ENCODE assay signal across 9 cellular contexts in the genomic region with DNA sequence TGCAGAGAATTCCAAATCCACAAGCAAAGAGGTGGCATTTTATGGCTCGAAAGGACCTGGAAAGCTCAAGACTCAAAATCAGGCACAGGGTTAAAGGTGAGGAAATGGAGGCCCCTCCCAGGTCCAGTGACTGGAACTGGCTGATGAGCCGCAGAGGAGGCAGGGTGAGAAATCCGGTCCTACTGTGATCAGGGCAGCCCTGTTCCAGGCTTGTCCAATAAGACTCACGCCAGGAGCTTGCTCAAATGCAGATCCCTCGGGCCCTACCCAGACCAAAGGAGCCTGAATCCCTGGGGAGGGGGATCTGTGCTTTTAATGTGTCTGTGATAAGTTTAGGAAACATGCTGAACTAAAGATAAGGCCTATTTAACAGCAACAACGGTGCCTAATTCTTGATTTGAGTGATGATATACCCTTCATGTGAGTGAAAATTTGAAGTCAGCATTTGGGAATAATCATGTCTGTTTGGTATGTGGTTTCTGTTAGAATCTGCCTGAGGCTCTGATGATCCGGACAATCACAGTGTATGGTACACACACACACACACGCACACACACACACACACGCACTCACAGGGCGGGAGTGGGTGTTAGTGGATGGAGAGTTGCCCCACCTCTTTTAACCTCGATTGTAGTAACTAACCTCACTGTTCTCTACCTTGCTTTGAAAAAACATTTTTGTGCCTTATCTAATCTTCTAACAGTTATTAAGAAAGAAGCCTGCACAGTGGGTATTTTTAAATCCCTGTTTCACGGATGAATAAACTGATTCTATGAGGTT. TPM values are rescaled to one million over a fixed set of nuclear protein-coding genes. Genes with fewer than 3 reads are reported as not detected.
DNase-seq lines count a peak whose midpoint lies in the region; ATAC-seq, FAIRE-seq and TF ChIP-seq lines count a peak whose summit lies in the region.
"Had no signal": no experiment of that assay in that cellular context is flagged by ENCODE, and none has a peak within 500 bp of the region (broad histone marks: within the 10 kb centered on the region; RNA-seq: fewer than 3 reads in every experiment).

No MANE protein-coding gene starts in this region.

- CTCF ChIA-PET in CD4-positive, alpha-beta T cell (lab: Charles Lee) = no interaction called here

- H3K9me3 Mint-ChIP-seq in nephron = no peaks in the 10 kb centered on the region
- H3K9me3 Mint-ChIP-seq in CD4-positive, alpha-beta T cell = no peaks in the 10 kb centered on the region

- H3K27ac ChIP-seq in CD4-positive, alpha-beta T cell (ENCODE audit: low read depth, low read length) = no peak overlapping the region

- TF ChIP-seq CTCF in AG09309 (IDR thresholded peaks at IDR 0.05; ENCODE audit: control insufficient read depth, insufficient read depth, low read depth, low read length, missing control alignments) (no peak), epithelial cell of esophagus (IDR thresholded peaks at IDR 0.05; ENCODE audit: insufficient read depth, low read depth, low read length, missing control alignments) (no peak), nephron (IDR thresholded peaks at IDR 0.05; ENCODE audit: unreplicated experiment in 3 of 3) (no peak)
- no peak for TF ChIP-seq CTCF in CD4-positive, alpha-beta T cell (IDR thresholded peaks at IDR 0.05)

- H3K27me3 Mint-ChIP-seq in nephron (ENCODE audit: low read depth) = peaks cover 5% of the 10 kb centered on the region
- H3K27me3 Mint-ChIP-seq in CD4-positive, alpha-beta T cell = no peaks in the 10 kb centered on the region

- DNase-seq in AG09309 (ENCODE audit: low read depth) = peak; percentile 60
- peak; percentile 39 for DNase-seq in NCI-H226
- DNase-seq in epithelial cell of esophagus (ENCODE audit: low read depth) = peak; percentile 49
- DNase-seq in RCC 7860 (ENCODE audit: low spot score) = no peak
- no peak for DNase-seq in CD4-positive, alpha-beta T cell
- DNase-seq: NCI-H2227 treated with DMSO at 0.1 percent for 48 hours had no signal

- no peak for FAIRE-seq in RCC 7860 (lab: Jason Lieb, UNC)

- H3K4me3 ChIP-seq in AG09309 (ENCODE audit: control insufficient read depth, low read depth, low read length) = no peak overlapping the region
- H3K4me3 ChIP-seq in epithelial cell of esophagus (ENCODE audit: low read length) = no peak overlapping the region

- H3K9me3 ChIP-seq in CD4-positive, alpha-beta T cell (ENCODE audit: control insufficient read depth, low read length) = no peaks in the 10 kb centered on the region

- no peak for ATAC-seq in HG03342 (IDR thresholded peaks at IDR 0.05; ENCODE audit: unreplicated experiment)
- ATAC-seq in CD4-positive, alpha-beta T cell (ENCODE audit: poor library complexity) = no peak
- no peak for ATAC-seq in HG03432 (IDR thresholded peaks at IDR 0.05; ENCODE audit: unreplicated experiment)

- peaks cover 50% of the 10 kb centered on the region for H3K4me1 Mint-ChIP-seq in nephron
- peaks cover 34% of the 10 kb centered on the region for H3K4me1 Mint-ChIP-seq in CD4-positive, alpha-beta T cell (ENCODE audit: low read depth)

- H3K4me3 Mint-ChIP-seq in nephron = no peak overlapping the region
- no peak overlapping the region for H3K4me3 Mint-ChIP-seq in CD4-positive, alpha-beta T cell

- POLR2A ChIA-PET in CD4-positive, alpha-beta T cell (lab: Charles Lee) = no interaction called here

- H3K27me3 ChIP-seq in CD4-positive, alpha-beta T cell (ENCODE audit: control insufficient read depth, insufficient read depth, low read length) = no peaks in the 10 kb centered on the region

- intact Hi-C loops in CD4-positive, alpha-beta T cell (cut with DNase I, micrococcal nuclease) = loop anchor here in 1 of 2 experiments (5.0 to 10.0 kb wide), 2 partner anchors 53 to 54 kb away; partner anchors contain the start of gene LYST

- H3K36me3 Mint-ChIP-seq in nephron (ENCODE audit: low read depth) = no peaks in the 10 kb centered on the region
- no peaks in the 10 kb centered on the region for H3K36me3 Mint-ChIP-seq in CD4-positive, alpha-beta T cell (ENCODE audit: low read depth)

- H3K27ac Mint-ChIP-seq in nephron = peak overlapping the region; percentile 11 to 56 (median 32)
- H3K27ac Mint-ChIP-seq in CD4-positive, alpha-beta T cell = no peak overlapping the region

RNA-seq across cellular contexts. Expression of gene LYST, which starts 54.1 kb away (rescaled TPM):
- 10 to 100 TPM; 24.9 to 26.8 TPM for total RNA-seq in CD4-positive, alpha-beta T cell

Comparison
In these comparisons a context has a peak if more than half of its experiments do, and no peak if none do; other contexts are left out.
1. DNase-seq: peak in AG09309 (single experiment), NCI-H226 (single experiment) and epithelial cell of esophagus (single experiment); none in RCC 7860 (single experiment) and CD4-positive, alpha-beta T cell (0 of 10).